Comparison of ENCODE assay signal across 16 cellular contexts in genomic region chr17:77808663-77809425, GRCh38.
DNase-seq lines count a peak whose midpoint lies in the region; ATAC-seq, FAIRE-seq and TF ChIP-seq lines count a peak whose summit lies in the region.
"Had no signal": no experiment of that assay in that cellular context is flagged by ENCODE, and none has a peak within 500 bp of the region (broad histone marks: within the 10 kb centered on the region; RNA-seq: fewer than 3 reads in every experiment).

No MANE protein-coding gene starts in this region.

- TF ChIP-seq POLR2A in HepG2 (IDR thresholded peaks at IDR 0.05; ENCODE audit: insufficient read depth in 1 of 2, low read depth in 2 of 2, low read length in 2 of 2) = no peak
- TF ChIP-seq POLR2A in spleen (IDR thresholded peaks at IDR 0.05) = no peak
- no peak for TF ChIP-seq POLR2A in prostate gland (IDR thresholded peaks at IDR 0.05)

- CTCF ChIA-PET in HepG2 (lab: Yijun Ruan, JAX; ENCODE audit: low intra/inter-chr PET ratio, low total read pairs) = no interaction called here

- H3K79me2 ChIP-seq in HepG2 (ENCODE audit: insufficient read depth, low read length) = no peaks in the 10 kb centered on the region

- H3K9me3 Mint-ChIP-seq in activated T-cell treated with anti-CD3 and anti-CD28 coated beads, Interleukin-2, amount 50 U/mL, for 4 hours = no peaks in the 10 kb centered on the region

- POLR2A ChIA-PET in HepG2 (lab: Yijun Ruan, JAX) = no interaction called here

- H3K36me3 Mint-ChIP-seq in activated T-cell treated with anti-CD3 and anti-CD28 coated beads, Interleukin-2, amount 50 U/mL, for 4 hours (ENCODE audit: insufficient read depth) = no peaks in the 10 kb centered on the region
- H3K36me3 Mint-ChIP-seq: CD4-positive, CD25-positive, alpha-beta regulatory T cell had no signal

- H3K4me3 Mint-ChIP-seq in activated T-cell treated with anti-CD3 and anti-CD28 coated beads, Interleukin-2, amount 50 U/mL, for 4 hours = no peak overlapping the region
- H3K4me3 Mint-ChIP-seq: CD4-positive, CD25-positive, alpha-beta regulatory T cell had no signal

- no peak for FAIRE-seq in HepG2 (lab: Jason Lieb, UNC)
- FAIRE-seq: GM19239 had no signal

- in situ Hi-C loops in HepG2 (cut with HindIII; ENCODE audit: extremely low pct_ligation_motif_present, low pct_unique_long_range_greater_than_20kb) = no loop called here

- H3K4me2 ChIP-seq in HepG2 (ENCODE audit: low read depth, low read length) = no peak overlapping the region
- H3K4me2 ChIP-seq: BLaER1 treated with 17β-estradiol and CSF1 and Interleukin-3, amounts not matched to agents 10 nM and 100 nM had no signal

- BruUV-seq in HepG2 (replicated peaks; lab: Mats Ljungman, UMichigan) = no TSS peak

- H3K4me1 ChIP-seq in right cardiac atrium (ENCODE audit: control insufficient read depth, insufficient read depth, low read length) = peaks cover 17% of the 10 kb centered on the region
- H3K4me1 ChIP-seq in HepG2 (ENCODE audit: insufficient read depth, low read length) = no peaks in the 10 kb centered on the region
- H3K4me1 ChIP-seq in spleen = no peaks in the 10 kb centered on the region
- no peaks in the 10 kb centered on the region for H3K4me1 ChIP-seq in prostate gland (replicated peaks)

- no peak for ATAC-seq in right cardiac atrium
- no peak for ATAC-seq in HepG2
- ATAC-seq in activated T-cell treated with anti-CD3 and anti-CD28 coated beads, Interleukin-2, amount 50 U/mL, for 4 hours = no peak
- ATAC-seq: HCT116 had no signal

- WGBS in right cardiac atrium = 91% methylated on average over 10 of the region's 10 CpGs
- WGBS in HepG2 (ENCODE audit: low lambda C conversion rate) = 19% methylated on average over 10 of the region's 10 CpGs
- WGBS in spleen, 5 donors = 89 to 93% (median 91%) methylated on average over 10 of the region's 10 CpGs
- WGBS in prostate gland = 81% methylated on average over 10 of the region's 10 CpGs

- no peak overlapping the region for H2AFZ ChIP-seq in HepG2 (ENCODE audit: low read length)

- no peaks in the 10 kb centered on the region for H4K20me1 ChIP-seq in HepG2 (ENCODE audit: insufficient read depth, low read length)

- DNase-seq in cardiac septum (ENCODE audit: low spot score) (peak; percentile 70), right cardiac atrium (no peak), astrocyte of the hippocampus (ENCODE audit: low read depth, low spot score) (peak; percentile 50), HepG2 (ENCODE audit: low spot score) (no peak), spleen (peak; percentile 42), GM19240 (ENCODE audit: insufficient read length, low spot score) (no peak), prostate gland (ENCODE audit: low spot score) (no peak)
- no peak for DNase-seq in activated T-cell treated with anti-CD3 and anti-CD28 coated beads, Interleukin-2, amount 50 U/mL, for 4 hours
- DNase-seq: ACHN; CD4-positive, CD25-positive, alpha-beta regulatory T cell; DMS53; GF-D8 had no signal

- H3K27me3 ChIP-seq in right cardiac atrium (ENCODE audit: control insufficient read depth, insufficient read depth) (no peaks in the 10 kb centered on the region), HepG2 (ENCODE audit: control insufficient read depth in 1 of 2, insufficient read depth in 2 of 2, low read length in 2 of 2) (peaks cover 6 to 52% of the 10 kb centered on the region in 2 experiments; a peak in 4 of 5 replicates), spleen (replicated peaks in 1 of 7) (peaks cover 0 to 10% (median 0%) of the 10 kb centered on the region in 7 donors), prostate gland (replicated peaks; ENCODE audit: insufficient read depth) (no peaks in the 10 kb centered on the region)
- H3K27me3 ChIP-seq: BLaER1 treated with 17β-estradiol and CSF1 and Interleukin-3, amounts not matched to agents 10 nM and 100 nM had no signal

- TF ChIP-seq EP300 in HepG2 (IDR thresholded peaks at IDR 0.05; ENCODE audit: low read depth in 2 of 2, low read length in 2 of 2) (no peak), HepG2 (CRISPR knock-in tag; IDR thresholded peaks at IDR 0.05; ENCODE audit: borderline replicate concordance) (no peak)

- H3K9me3 ChIP-seq in right cardiac atrium (ENCODE audit: control insufficient read depth, low read length) (no peaks in the 10 kb centered on the region), HepG2 (ENCODE audit: low read length) (no peaks in the 10 kb centered on the region), spleen (no peaks in the 10 kb centered on the region), prostate gland (no peaks in the 10 kb centered on the region)

- H3K36me3 ChIP-seq in HepG2 (replicated peaks in 1 of 2; ENCODE audit: control insufficient read depth in 1 of 2, insufficient read depth in 2 of 2, low read length in 2 of 2) (no peaks in the 10 kb centered on the region), spleen (no peaks in the 10 kb centered on the region), prostate gland (no peaks in the 10 kb centered on the region)
- H3K36me3 ChIP-seq: BLaER1 treated with 17β-estradiol and CSF1 and Interleukin-3, amounts not matched to agents 10 nM and 100 nM had no signal

- H3K9ac ChIP-seq in HepG2 (ENCODE audit: insufficient read depth, low read depth, low read length) = no peak overlapping the region
- H3K9ac ChIP-seq: BLaER1 treated with 17β-estradiol and CSF1 and Interleukin-3, amounts not matched to agents 10 nM and 100 nM had no signal

- H3K4me1 Mint-ChIP-seq in activated T-cell treated with anti-CD3 and anti-CD28 coated beads, Interleukin-2, amount 50 U/mL, for 4 hours (ENCODE audit: low read depth) = no peaks in the 10 kb centered on the region

- no peak for TF ChIP-seq RAD21 in HepG2 (CRISPR knock-in tag; IDR thresholded peaks at IDR 0.05)

- H3K27me3 Mint-ChIP-seq in activated T-cell treated with anti-CD3 and anti-CD28 coated beads, Interleukin-2, amount 50 U/mL, for 4 hours (ENCODE audit: low read depth) = no peaks in the 10 kb centered on the region

- no peak overlapping the region for H3K4me3 ChIP-seq in right cardiac atrium (ENCODE audit: low read length)
- H3K4me3 ChIP-seq in HepG2 (replicated peaks in 1 of 3; ENCODE audit: insufficient read depth in 1 of 3, low read depth in 2 of 3, low read length in 3 of 3) = no peak overlapping the region
- H3K4me3 ChIP-seq in spleen = no peak overlapping the region
- no peak overlapping the region for H3K4me3 ChIP-seq in prostate gland
- H3K4me3 ChIP-seq: BLaER1 treated with 17β-estradiol and CSF1 and Interleukin-3, amounts not matched to agents 10 nM and 100 nM had no signal

- TF ChIP-seq CTCF in HepG2 (CRISPR knock-in tag; IDR thresholded peaks at IDR 0.05) (no peak), spleen (IDR thresholded peaks at IDR 0.05 in 8 of 11, conservative IDR thresholded peaks at IDR 0.05 in 3 of 11) (no peak), prostate gland (IDR thresholded peaks at IDR 0.05) (no peak)

- intact Hi-C loops in cardiac septum (cut with DNase I) (no loop called here), right cardiac atrium (cut with DNase I) (no loop called here), HepG2 (cut with micrococcal nuclease; ENCODE audit: unreplicated experiment) (no loop called here), spleen (cut with DNase I; ENCODE audit: low total_unique reads) (no loop called here), prostate gland (cut with DNase I) (no loop called here)

- H3K27ac ChIP-seq in right cardiac atrium (ENCODE audit: low read length) = no peak overlapping the region
- no peak overlapping the region for H3K27ac ChIP-seq in HepG2 (ENCODE audit: extremely low read length, insufficient read depth, low read length)
- no peak overlapping the region for H3K27ac ChIP-seq in spleen
- H3K27ac ChIP-seq in prostate gland = no peak overlapping the region
- H3K27ac ChIP-seq: BLaER1 treated with 17β-estradiol and CSF1 and Interleukin-3, amounts not matched to agents 10 nM and 100 nM; HL-60 had no signal

TF ChIP-seq in HepG2, 621 proteins besides CTCF, POLR2A, EP300 and RAD21:
- no peak for TF ChIP-seq ZSCAN25 (CRISPR knock-in tag; IDR thresholded peaks at IDR 0.05)
- TF ChIP-seq SMC3 (IDR thresholded peaks at IDR 0.05; ENCODE audit: low read length) = no peak
- peak; percentile 23; the same call in 1 of the 2 replicates for TF ChIP-seq ZNF12 (CRISPR knock-in tag; IDR thresholded peaks at IDR 0.05)
- TF ChIP-seq ZC3H4 (CRISPR knock-in tag; IDR thresholded peaks at IDR 0.05; ENCODE audit: borderline replicate concordance) = no peak
- TF ChIP-seq RARG (CRISPR knock-in tag; IDR thresholded peaks at IDR 0.05; ENCODE audit: low read depth) = no peak

Comparison
In these comparisons a context has a peak if more than half of its experiments do, and no peak if none do; other contexts are left out.
1. DNase-seq: peak in cardiac septum (single experiment), astrocyte of the hippocampus (single experiment) and spleen (single experiment); none in right cardiac atrium (0 of 3), HepG2 (single experiment), GM19240 (single experiment), prostate gland (single experiment) and activated T-cell treated with anti-CD3 and anti-CD28 coated beads, Interleukin-2, amount 50 U/mL, for 4 hours (single experiment).